ENCODE assay signal across 12 cellular contexts in the genomic region with DNA sequence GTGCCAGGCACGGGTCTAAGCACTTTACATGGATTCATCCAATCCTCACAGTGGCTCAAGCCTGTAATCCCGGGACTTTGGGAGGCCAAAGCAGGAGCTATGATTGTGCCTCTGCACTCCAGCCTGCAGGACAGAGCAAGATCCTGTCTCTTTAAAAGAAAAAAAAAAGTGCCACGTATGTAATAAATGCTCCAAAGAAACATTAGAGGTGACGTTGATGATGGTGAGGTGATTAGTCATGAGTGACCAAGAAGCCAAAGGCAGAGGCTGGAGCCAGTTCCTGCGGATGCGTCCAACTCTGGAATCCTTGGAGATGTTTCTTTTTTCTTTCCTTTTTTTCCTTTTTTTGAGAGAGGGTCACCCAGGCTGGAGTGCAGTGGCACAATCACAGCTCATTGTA. TPM values are rescaled to one million over a fixed set of nuclear protein-coding genes. Genes with fewer than 3 reads are reported as not detected.
DNase-seq lines count a peak whose midpoint lies in the region; ATAC-seq and TF ChIP-seq lines count a peak whose summit lies in the region.
"Had no signal": no experiment of that assay in that cellular context is flagged by ENCODE, and none has a peak within 500 bp of the region (broad histone marks: within the 10 kb centered on the region; RNA-seq: fewer than 3 reads in every experiment).

No MANE protein-coding gene starts in this region.

- no peaks in the 10 kb centered on the region for H3K27me3 Mint-ChIP-seq in naive thymus-derived CD8-positive, alpha-beta T cell

- TF ChIP-seq CTCF in retinal pigment epithelial cell (conservative IDR thresholded peaks at IDR 0.05; ENCODE audit: low read depth, low read length), result no peak

- ATAC-seq in SK-N-SH treated with all-trans-retinoic acid at 6 μM for 48 hours, result peak; percentile 86
- no peak for ATAC-seq in naive thymus-derived CD8-positive, alpha-beta T cell
- no peak for ATAC-seq in HG02588 (IDR thresholded peaks at IDR 0.05; ENCODE audit: unreplicated experiment)

- H3K27ac Mint-ChIP-seq in naive thymus-derived CD8-positive, alpha-beta T cell, result peak overlapping the region in 1 of 10 donors; percentile 52

- DNase-seq in Daoy (ENCODE audit: low read depth) (peak; percentile 76), foreskin melanocyte (peak; percentile 73), retinal pigment epithelial cell (ENCODE audit: low read depth) (peak; percentile 66), NCI-H345 treated with DMSO at 0.1 percent for 48 hours (lab: John Stamatoyannopoulos, UW; ENCODE audit: unreplicated experiment) (no peak)
- no peak for DNase-seq in effector CD8-positive, alpha-beta T cell (lab: John Stamatoyannopoulos, UW)
- DNase-seq in naive thymus-derived CD8-positive, alpha-beta T cell, result no peak
- DNase-seq: activated CD4-positive, CD25-positive, alpha-beta regulatory T cell treated with anti-CD3 and anti-CD28 coated beads, Interleukin-2, amount 50 U/mL, for 72 hours; GF-D8; NCI-H2171 treated with DMSO at 0.1 percent for 48 hours; occipital lobe had no signal

- H3K36me3 Mint-ChIP-seq in naive thymus-derived CD8-positive, alpha-beta T cell, result no peaks in the 10 kb centered on the region

- H3K4me3 ChIP-seq in retinal pigment epithelial cell (ENCODE audit: low read length), result no peak overlapping the region

- POLR2A ChIA-PET in naive thymus-derived CD8-positive, alpha-beta T cell (lab: Charles Lee), result no interaction called here

- H3K9me3 Mint-ChIP-seq in naive thymus-derived CD8-positive, alpha-beta T cell, result no peaks in the 10 kb centered on the region

- no peak overlapping the region for H3K4me3 Mint-ChIP-seq in naive thymus-derived CD8-positive, alpha-beta T cell

- H3K4me1 Mint-ChIP-seq in naive thymus-derived CD8-positive, alpha-beta T cell, result peaks cover 0 to 4% (median 0%) of the 10 kb centered on the region in 4 donors

TF ChIP-seq in SK-N-SH treated with all-trans-retinoic acid at 6 μM for 48 hours, 23 proteins besides CTCF, POLR2A, EP300 and RAD21:
- TF ChIP-seq OSR1 (CRISPR knock-in tag; IDR thresholded peaks at IDR 0.05) (no peak), ARNTL (CRISPR knock-in tag; IDR thresholded peaks at IDR 0.05; ENCODE audit: borderline replicate concordance, low read depth) (no peak), ZFP3 (CRISPR knock-in tag; IDR thresholded peaks at IDR 0.05) (no peak), BACH2 (CRISPR knock-in tag; IDR thresholded peaks at IDR 0.05; ENCODE audit: borderline replicate concordance) (no peak), SNAI2 (CRISPR knock-in tag; IDR thresholded peaks at IDR 0.05) (no peak), ISL1 (CRISPR knock-in tag; IDR thresholded peaks at IDR 0.05) (no peak), ZNF565 (CRISPR knock-in tag; conservative IDR thresholded peaks at IDR 0.05; ENCODE audit: low read depth) (no peak), ZFP30 (CRISPR knock-in tag; IDR thresholded peaks at IDR 0.05) (no peak), RARB (CRISPR knock-in tag; IDR thresholded peaks at IDR 0.05) (no peak)
- TF ChIP-seq, protein P1, sequence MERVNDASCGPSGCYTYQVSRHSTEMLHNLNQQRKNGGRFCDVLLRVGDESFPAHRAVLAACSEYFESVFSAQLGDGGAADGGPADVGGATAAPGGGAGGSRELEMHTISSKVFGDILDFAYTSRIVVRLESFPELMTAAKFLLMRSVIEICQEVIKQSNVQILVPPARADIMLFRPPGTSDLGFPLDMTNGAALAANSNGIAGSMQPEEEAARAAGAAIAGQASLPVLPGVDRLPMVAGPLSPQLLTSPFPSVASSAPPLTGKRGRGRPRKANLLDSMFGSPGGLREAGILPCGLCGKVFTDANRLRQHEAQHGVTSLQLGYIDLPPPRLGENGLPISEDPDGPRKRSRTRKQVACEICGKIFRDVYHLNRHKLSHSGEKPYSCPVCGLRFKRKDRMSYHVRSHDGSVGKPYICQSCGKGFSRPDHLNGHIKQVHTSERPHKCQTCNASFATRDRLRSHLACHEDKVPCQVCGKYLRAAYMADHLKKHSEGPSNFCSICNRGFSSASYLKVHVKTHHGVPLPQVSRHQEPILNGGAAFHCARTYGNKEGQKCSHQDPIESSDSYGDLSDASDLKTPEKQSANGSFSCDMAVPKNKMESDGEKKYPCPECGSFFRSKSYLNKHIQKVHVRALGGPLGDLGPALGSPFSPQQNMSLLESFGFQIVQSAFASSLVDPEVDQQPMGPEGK (CRISPR knock-in tag; IDR thresholded peaks at IDR 0.05; ENCODE audit: borderline replicate concordance), result no peak
- TF ChIP-seq, protein P2, sequence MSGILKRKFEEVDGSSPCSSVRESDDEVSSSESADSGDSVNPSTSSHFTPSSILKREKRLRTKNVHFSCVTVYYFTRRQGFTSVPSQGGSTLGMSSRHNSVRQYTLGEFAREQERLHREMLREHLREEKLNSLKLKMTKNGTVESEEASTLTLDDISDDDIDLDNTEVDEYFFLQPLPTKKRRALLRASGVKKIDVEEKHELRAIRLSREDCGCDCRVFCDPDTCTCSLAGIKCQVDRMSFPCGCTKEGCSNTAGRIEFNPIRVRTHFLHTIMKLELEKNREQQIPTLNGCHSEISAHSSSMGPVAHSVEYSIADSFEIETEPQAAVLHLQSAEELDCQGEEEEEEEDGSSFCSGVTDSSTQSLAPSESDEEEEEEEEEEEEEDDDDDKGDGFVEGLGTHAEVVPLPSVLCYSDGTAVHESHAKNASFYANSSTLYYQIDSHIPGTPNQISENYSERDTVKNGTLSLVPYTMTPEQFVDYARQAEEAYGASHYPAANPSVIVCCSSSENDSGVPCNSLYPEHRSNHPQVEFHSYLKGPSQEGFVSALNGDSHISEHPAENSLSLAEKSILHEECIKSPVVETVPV (CRISPR knock-in tag; IDR thresholded peaks at IDR 0.05), result no peak
- TF ChIP-seq, protein P3, sequence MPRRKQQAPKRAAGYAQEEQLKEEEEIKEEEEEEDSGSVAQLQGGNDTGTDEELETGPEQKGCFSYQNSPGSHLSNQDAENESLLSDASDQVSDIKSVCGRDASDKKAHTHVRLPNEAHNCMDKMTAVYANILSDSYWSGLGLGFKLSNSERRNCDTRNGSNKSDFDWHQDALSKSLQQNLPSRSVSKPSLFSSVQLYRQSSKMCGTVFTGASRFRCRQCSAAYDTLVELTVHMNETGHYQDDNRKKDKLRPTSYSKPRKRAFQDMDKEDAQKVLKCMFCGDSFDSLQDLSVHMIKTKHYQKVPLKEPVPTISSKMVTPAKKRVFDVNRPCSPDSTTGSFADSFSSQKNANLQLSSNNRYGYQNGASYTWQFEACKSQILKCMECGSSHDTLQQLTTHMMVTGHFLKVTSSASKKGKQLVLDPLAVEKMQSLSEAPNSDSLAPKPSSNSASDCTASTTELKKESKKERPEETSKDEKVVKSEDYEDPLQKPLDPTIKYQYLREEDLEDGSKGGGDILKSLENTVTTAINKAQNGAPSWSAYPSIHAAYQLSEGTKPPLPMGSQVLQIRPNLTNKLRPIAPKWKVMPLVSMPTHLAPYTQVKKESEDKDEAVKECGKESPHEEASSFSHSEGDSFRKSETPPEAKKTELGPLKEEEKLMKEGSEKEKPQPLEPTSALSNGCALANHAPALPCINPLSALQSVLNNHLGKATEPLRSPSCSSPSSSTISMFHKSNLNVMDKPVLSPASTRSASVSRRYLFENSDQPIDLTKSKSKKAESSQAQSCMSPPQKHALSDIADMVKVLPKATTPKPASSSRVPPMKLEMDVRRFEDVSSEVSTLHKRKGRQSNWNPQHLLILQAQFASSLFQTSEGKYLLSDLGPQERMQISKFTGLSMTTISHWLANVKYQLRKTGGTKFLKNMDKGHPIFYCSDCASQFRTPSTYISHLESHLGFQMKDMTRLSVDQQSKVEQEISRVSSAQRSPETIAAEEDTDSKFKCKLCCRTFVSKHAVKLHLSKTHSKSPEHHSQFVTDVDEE (CRISPR knock-in tag; IDR thresholded peaks at IDR 0.05), result no peak
- TF ChIP-seq, protein P4, sequence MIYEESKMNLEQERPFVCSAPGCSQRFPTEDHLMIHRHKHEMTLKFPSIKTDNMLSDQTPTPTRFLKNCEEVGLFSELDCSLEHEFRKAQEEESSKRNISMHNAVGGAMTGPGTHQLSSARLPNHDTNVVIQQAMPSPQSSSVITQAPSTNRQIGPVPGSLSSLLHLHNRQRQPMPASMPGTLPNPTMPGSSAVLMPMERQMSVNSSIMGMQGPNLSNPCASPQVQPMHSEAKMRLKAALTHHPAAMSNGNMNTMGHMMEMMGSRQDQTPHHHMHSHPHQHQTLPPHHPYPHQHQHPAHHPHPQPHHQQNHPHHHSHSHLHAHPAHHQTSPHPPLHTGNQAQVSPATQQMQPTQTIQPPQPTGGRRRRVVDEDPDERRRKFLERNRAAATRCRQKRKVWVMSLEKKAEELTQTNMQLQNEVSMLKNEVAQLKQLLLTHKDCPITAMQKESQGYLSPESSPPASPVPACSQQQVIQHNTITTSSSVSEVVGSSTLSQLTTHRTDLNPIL (CRISPR knock-in tag; IDR thresholded peaks at IDR 0.05; ENCODE audit: low read depth), result no peak

RNA-seq across cellular contexts. Expression of a gene that starts 59.4 kb away (rescaled TPM):
- total RNA-seq in Daoy (2014; rRNA removed; shearing (Covaris generic)), result 16.4 and 20.2 TPM in 2 replicates
- 10 to 100 TPM; 22.8 to 25.9 TPM for total RNA-seq in naive thymus-derived CD8-positive, alpha-beta T cell
- polyA plus RNA-seq in naive thymus-derived CD8-positive, alpha-beta T cell, result 10 to 100 TPM; 10.8 to 16.7 (median 12.0) TPM

Comparison
In these comparisons a context has a peak if more than half of its experiments do, and no peak if none do; other contexts are left out.
1. DNase-seq: peak in Daoy (single experiment), foreskin melanocyte (single experiment) and retinal pigment epithelial cell (single experiment); none in effector CD8-positive, alpha-beta T cell (single experiment), naive thymus-derived CD8-positive, alpha-beta T cell (0 of 10) and NCI-H345 treated with DMSO at 0.1 percent for 48 hours (single experiment).